In the genomic region with DNA sequence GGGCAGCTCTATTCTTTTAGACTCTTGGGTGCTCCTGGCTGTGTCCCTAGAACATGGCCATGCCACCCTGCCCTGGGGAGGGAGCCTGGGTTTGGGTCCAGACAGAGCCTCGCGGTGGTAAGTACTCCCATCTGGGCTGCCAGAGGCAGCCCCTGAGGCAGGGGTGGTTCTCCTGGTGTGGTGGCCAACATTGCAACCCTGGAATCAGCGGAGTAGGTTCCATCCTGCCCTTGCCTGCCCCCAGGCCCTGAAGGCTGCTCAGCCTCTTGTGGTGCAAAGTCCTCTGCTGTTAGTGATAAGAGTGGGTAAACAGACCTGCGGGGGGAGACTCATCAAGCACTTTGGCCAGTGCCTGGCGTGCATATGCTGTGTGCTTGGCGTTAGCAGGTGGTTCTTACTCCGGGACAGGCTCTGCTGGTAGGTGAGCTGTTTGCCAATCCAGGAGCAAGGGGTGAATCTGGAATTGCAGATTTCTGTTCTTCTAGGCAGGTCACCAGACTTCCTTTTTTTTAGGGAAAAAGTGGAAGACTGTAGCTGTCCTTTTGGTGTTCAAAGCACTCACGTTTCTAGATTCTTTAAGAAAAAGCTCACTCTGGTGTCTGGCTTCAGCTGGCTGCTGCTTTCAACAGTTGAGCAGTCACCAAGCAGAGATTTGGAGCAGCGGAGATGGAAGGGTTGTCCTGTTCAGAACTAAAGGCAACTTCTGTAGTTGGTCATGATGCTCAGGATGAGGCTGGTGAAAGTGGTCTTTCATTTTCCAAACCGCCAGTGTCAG, we compare ENCODE assay signal across 1 cellular context.
TF ChIP-seq lines count a peak whose summit lies in the region.

No MANE protein-coding gene starts in this region.

TF ChIP-seq in HepG2, 621 proteins besides CTCF, POLR2A, EP300 and RAD21 (continued from another document and continues in another):
- TF ChIP-seq, protein P1, sequence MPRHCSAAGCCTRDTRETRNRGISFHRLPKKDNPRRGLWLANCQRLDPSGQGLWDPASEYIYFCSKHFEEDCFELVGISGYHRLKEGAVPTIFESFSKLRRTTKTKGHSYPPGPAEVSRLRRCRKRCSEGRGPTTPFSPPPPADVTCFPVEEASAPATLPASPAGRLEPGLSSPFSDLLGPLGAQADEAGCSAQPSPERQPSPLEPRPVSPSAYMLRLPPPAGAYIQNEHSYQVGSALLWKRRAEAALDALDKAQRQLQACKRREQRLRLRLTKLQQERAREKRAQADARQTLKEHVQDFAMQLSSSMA (CRISPR knock-in tag; IDR thresholded peaks at IDR 0.05) = peak; percentile 81
- TF ChIP-seq, protein P2, sequence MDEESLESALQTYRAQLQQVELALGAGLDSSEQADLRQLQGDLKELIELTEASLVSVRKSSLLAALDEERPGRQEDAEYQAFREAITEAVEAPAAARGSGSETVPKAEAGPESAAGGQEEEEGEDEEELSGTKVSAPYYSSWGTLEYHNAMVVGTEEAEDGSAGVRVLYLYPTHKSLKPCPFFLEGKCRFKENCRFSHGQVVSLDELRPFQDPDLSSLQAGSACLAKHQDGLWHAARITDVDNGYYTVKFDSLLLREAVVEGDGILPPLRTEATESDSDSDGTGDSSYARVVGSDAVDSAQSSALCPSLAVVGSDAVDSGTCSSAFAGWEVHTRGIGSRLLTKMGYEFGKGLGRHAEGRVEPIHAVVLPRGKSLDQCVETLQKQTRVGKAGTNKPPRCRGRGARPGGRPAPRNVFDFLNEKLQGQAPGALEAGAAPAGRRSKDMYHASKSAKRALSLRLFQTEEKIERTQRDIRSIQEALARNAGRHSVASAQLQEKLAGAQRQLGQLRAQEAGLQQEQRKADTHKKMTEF (CRISPR knock-in tag; IDR thresholded peaks at IDR 0.05) = peak; percentile 91
- TF ChIP-seq, protein P3, sequence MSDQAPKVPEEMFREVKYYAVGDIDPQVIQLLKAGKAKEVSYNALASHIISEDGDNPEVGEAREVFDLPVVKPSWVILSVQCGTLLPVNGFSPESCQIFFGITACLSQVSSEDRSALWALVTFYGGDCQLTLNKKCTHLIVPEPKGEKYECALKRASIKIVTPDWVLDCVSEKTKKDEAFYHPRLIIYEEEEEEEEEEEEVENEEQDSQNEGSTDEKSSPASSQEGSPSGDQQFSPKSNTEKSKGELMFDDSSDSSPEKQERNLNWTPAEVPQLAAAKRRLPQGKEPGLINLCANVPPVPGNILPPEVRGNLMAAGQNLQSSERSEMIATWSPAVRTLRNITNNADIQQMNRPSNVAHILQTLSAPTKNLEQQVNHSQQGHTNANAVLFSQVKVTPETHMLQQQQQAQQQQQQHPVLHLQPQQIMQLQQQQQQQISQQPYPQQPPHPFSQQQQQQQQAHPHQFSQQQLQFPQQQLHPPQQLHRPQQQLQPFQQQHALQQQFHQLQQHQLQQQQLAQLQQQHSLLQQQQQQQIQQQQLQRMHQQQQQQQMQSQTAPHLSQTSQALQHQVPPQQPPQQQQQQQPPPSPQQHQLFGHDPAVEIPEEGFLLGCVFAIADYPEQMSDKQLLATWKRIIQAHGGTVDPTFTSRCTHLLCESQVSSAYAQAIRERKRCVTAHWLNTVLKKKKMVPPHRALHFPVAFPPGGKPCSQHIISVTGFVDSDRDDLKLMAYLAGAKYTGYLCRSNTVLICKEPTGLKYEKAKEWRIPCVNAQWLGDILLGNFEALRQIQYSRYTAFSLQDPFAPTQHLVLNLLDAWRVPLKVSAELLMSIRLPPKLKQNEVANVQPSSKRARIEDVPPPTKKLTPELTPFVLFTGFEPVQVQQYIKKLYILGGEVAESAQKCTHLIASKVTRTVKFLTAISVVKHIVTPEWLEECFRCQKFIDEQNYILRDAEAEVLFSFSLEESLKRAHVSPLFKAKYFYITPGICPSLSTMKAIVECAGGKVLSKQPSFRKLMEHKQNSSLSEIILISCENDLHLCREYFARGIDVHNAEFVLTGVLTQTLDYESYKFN (CRISPR knock-in tag; conservative IDR thresholded peaks at IDR 0.05) = peak; percentile 99
- TF ChIP-seq TBX2 (CRISPR knock-in tag; IDR thresholded peaks at IDR 0.05; ENCODE audit: borderline replicate concordance) = peak; percentile 98
- peak; percentile 99 for TF ChIP-seq HDAC1 (CRISPR knock-in tag; IDR thresholded peaks at IDR 0.05)
- TF ChIP-seq, protein P4, sequence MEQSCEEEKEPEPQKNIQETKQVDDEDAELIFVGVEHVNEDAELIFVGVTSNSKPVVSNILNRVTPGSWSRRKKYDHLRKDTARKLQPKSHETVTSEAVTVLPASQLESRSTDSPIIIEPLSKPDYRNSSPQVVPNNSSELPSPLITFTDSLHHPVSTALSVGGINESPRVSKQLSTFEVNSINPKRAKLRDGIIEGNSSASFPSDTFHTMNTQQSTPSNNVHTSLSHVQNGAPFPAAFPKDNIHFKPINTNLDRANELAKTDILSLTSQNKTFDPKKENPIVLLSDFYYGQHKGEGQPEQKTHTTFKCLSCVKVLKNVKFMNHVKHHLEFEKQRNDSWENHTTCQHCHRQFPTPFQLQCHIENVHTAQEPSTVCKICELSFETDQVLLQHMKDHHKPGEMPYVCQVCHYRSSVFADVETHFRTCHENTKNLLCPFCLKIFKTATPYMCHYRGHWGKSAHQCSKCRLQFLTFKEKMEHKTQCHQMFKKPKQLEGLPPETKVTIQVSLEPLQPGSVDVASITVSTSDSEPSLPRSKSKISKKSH (CRISPR knock-in tag; IDR thresholded peaks at IDR 0.05; ENCODE audit: borderline replicate concordance) = peak; percentile 90; the same call in 1 of the 2 replicates
- TF ChIP-seq, protein P5, sequence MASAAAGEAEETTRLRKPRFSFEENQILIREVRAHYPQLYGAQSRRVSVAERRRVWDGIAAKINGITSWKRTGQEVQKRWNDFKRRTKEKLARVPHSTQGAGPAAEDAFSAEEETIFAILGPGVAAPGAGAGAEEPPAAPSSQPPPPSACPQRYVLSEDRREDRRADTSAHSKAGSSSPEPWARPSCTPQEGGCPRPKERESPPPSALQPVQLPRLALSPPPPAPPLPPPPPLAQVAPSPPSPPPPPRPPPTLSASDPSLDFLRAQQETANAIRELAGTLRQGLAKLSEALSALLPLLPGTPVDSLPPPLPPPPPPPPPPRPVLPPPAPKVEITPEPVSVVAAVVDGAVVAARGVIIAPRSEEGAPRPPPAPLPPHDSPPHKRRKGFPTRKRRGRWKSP (CRISPR knock-in tag; IDR thresholded peaks at IDR 0.05) = peak; percentile 99
- peak; percentile 74; the same call in 1 of the 2 replicates for TF ChIP-seq ETV5 (CRISPR knock-in tag; IDR thresholded peaks at IDR 0.05; ENCODE audit: borderline replicate concordance)
- TF ChIP-seq ISL2 (CRISPR knock-in tag; IDR thresholded peaks at IDR 0.05) = peak; percentile 94
- peak; percentile 38 for TF ChIP-seq POLR2AphosphoS5 (IDR thresholded peaks at IDR 0.05; ENCODE audit: low read depth, low read length)
- TF ChIP-seq ZNF430 (CRISPR knock-in tag; IDR thresholded peaks at IDR 0.05) = peak; percentile 96
- TF ChIP-seq, protein P6, sequence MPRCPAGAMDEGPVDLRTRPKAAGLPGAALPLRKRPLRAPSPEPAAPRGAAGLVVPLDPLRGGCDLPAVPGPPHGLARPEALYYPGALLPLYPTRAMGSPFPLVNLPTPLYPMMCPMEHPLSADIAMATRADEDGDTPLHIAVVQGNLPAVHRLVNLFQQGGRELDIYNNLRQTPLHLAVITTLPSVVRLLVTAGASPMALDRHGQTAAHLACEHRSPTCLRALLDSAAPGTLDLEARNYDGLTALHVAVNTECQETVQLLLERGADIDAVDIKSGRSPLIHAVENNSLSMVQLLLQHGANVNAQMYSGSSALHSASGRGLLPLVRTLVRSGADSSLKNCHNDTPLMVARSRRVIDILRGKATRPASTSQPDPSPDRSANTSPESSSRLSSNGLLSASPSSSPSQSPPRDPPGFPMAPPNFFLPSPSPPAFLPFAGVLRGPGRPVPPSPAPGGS (CRISPR knock-in tag; IDR thresholded peaks at IDR 0.05) = 0 out of 2 replicates have a peak, but pooled peaks have one; percentile 49
- TF ChIP-seq, protein P7, sequence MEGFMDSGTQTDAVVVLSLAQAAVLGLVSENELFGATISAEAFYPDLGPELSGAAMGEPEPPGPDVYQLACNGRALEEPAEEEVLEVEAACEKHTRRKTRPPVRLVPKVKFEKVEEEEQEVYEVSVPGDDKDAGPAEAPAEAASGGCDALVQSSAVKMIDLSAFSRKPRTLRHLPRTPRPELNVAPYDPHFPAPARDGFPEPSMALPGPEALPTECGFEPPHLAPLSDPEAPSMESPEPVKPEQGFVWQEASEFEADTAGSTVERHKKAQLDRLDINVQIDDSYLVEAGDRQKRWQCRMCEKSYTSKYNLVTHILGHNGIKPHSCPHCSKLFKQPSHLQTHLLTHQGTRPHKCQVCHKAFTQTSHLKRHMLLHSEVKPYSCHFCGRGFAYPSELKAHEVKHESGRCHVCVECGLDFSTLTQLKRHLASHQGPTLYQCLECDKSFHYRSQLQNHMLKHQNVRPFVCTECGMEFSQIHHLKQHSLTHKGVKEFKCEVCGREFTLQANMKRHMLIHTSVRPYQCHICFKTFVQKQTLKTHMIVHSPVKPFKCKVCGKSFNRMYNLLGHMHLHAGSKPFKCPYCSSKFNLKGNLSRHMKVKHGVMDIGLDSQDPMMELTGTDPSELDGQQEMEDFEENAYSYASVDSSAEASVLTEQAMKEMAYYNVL (CRISPR knock-in tag; IDR thresholded peaks at IDR 0.05; ENCODE audit: borderline replicate concordance) = 0 out of 2 replicates have a peak, but pooled peaks have one; percentile 51
- peak; percentile 89 for TF ChIP-seq HMG20B (CRISPR knock-in tag; conservative IDR thresholded peaks at IDR 0.05)
- TF ChIP-seq, protein P8, sequence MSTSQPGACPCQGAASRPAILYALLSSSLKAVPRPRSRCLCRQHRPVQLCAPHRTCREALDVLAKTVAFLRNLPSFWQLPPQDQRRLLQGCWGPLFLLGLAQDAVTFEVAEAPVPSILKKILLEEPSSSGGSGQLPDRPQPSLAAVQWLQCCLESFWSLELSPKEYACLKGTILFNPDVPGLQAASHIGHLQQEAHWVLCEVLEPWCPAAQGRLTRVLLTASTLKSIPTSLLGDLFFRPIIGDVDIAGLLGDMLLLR (CRISPR knock-in tag; IDR thresholded peaks at IDR 0.05) = no peak
- TF ChIP-seq, protein P9, sequence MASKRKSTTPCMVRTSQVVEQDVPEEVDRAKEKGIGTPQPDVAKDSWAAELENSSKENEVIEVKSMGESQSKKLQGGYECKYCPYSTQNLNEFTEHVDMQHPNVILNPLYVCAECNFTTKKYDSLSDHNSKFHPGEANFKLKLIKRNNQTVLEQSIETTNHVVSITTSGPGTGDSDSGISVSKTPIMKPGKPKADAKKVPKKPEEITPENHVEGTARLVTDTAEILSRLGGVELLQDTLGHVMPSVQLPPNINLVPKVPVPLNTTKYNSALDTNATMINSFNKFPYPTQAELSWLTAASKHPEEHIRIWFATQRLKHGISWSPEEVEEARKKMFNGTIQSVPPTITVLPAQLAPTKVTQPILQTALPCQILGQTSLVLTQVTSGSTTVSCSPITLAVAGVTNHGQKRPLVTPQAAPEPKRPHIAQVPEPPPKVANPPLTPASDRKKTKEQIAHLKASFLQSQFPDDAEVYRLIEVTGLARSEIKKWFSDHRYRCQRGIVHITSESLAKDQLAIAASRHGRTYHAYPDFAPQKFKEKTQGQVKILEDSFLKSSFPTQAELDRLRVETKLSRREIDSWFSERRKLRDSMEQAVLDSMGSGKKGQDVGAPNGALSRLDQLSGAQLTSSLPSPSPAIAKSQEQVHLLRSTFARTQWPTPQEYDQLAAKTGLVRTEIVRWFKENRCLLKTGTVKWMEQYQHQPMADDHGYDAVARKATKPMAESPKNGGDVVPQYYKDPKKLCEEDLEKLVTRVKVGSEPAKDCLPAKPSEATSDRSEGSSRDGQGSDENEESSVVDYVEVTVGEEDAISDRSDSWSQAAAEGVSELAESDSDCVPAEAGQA (IDR thresholded peaks at IDR 0.05; ENCODE audit: low read depth) = peak; percentile 75
- TF ChIP-seq, protein P9 (CRISPR knock-in tag; IDR thresholded peaks at IDR 0.05; ENCODE audit: borderline replicate concordance) = no peak; the same call in 1 of the 2 replicates
- TF ChIP-seq, protein P10, sequence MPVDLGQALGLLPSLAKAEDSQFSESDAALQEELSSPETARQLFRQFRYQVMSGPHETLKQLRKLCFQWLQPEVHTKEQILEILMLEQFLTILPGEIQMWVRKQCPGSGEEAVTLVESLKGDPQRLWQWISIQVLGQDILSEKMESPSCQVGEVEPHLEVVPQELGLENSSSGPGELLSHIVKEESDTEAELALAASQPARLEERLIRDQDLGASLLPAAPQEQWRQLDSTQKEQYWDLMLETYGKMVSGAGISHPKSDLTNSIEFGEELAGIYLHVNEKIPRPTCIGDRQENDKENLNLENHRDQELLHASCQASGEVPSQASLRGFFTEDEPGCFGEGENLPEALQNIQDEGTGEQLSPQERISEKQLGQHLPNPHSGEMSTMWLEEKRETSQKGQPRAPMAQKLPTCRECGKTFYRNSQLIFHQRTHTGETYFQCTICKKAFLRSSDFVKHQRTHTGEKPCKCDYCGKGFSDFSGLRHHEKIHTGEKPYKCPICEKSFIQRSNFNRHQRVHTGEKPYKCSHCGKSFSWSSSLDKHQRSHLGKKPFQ (CRISPR knock-in tag; IDR thresholded peaks at IDR 0.05; ENCODE audit: insufficient replicate concordance) = no peak
- TF ChIP-seq, protein P11, sequence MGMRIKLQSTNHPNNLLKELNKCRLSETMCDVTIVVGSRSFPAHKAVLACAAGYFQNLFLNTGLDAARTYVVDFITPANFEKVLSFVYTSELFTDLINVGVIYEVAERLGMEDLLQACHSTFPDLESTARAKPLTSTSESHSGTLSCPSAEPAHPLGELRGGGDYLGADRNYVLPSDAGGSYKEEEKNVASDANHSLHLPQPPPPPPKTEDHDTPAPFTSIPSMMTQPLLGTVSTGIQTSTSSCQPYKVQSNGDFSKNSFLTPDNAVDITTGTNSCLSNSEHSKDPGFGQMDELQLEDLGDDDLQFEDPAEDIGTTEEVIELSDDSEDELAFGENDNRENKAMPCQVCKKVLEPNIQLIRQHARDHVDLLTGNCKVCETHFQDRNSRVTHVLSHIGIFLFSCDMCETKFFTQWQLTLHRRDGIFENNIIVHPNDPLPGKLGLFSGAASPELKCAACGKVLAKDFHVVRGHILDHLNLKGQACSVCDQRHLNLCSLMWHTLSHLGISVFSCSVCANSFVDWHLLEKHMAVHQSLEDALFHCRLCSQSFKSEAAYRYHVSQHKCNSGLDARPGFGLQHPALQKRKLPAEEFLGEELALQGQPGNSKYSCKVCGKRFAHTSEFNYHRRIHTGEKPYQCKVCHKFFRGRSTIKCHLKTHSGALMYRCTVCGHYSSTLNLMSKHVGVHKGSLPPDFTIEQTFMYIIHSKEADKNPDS (CRISPR knock-in tag; IDR thresholded peaks at IDR 0.05) = peak; percentile 95; the same call in 1 of the 2 replicates
- peak; percentile 79 for TF ChIP-seq CEBPG (CRISPR knock-in tag; IDR thresholded peaks at IDR 0.05)
- TF ChIP-seq HNF4G (IDR thresholded peaks at IDR 0.05; ENCODE audit: borderline replicate concordance, low read depth, low read length) = peak; percentile 100
- peak; percentile 100 for TF ChIP-seq HNF4G (CRISPR knock-in tag; IDR thresholded peaks at IDR 0.05; ENCODE audit: borderline replicate concordance, low read depth)
- TF ChIP-seq MTF1 (CRISPR knock-in tag; IDR thresholded peaks at IDR 0.05) = 0 out of 2 replicates have a peak, but pooled peaks have one; percentile 24
- no peak for TF ChIP-seq SUZ12 (IDR thresholded peaks at IDR 0.05; ENCODE audit: low read depth, low read length)
